Comparison of ENCODE assay signal across 12 cellular contexts in the genomic region with DNA sequence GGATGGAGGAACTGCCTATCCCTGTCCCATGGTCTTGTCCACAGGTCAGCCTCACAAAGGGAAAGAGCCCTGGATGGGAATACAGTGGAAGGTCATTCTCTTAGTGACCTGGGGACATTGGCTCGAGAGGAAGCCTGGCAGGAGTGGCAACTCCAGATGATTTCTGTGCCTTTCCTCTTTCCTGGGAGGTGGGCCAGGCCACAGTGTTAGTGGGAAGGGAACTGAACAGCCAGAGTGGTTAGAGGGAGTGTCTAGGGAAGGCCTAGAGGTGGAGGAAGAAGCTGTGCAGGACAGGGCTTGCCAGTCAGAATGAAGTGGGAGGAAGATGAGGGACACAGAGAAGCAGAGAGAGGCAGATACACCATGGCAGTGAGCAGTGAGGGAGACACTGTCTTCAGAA. TPM values are rescaled to one million over a fixed set of nuclear protein-coding genes. Genes with fewer than 3 reads are reported as not detected.
"Had no signal": no experiment of that assay in that cellular context is flagged by ENCODE, and none has a peak within 500 bp of the region (broad histone marks: within the 10 kb centered on the region; RNA-seq: fewer than 3 reads in every experiment).

No MANE protein-coding gene starts in this region.

RNA-seq across cellular contexts. Expression of gene PSG1, which starts 3.6 kb away (rescaled TPM):
- total RNA-seq: activated CD4-positive, alpha-beta T cell treated with anti-CD3 and anti-CD28 coated beads, Interleukin-2, amount 10 ng/mL, durations not matched to agents 24 days and 14 days; activated CD8-positive, alpha-beta T cell treated with anti-CD3 and anti-CD28 coated beads for 36 hours; activated naive CD8-positive, alpha-beta T cell treated with anti-CD3 and anti-CD28 coated beads, Interleukin-2, amount 10 ng/mL, durations not matched to agents 7 days and 5 days; esophagus mucosa; left lobe of liver; lung; osteocyte; prostate gland; right atrium auricular region; tibial nerve had no signal
- polyA plus RNA-seq: lung, small intestine had no signal

RNA-seq across cellular contexts. Expression of gene PSG6, which starts 41.8 kb away (rescaled TPM):
- total RNA-seq: activated CD4-positive, alpha-beta T cell treated with anti-CD3 and anti-CD28 coated beads, Interleukin-2, amount 10 ng/mL, durations not matched to agents 24 days and 14 days; activated CD8-positive, alpha-beta T cell treated with anti-CD3 and anti-CD28 coated beads for 36 hours; activated naive CD8-positive, alpha-beta T cell treated with anti-CD3 and anti-CD28 coated beads, Interleukin-2, amount 10 ng/mL, durations not matched to agents 7 days and 5 days; activated T-helper 17 cell treated with anti-CD3 and anti-CD28 coated beads, Interleukin-2, amount 50 U/mL, for 72 hours; esophagus mucosa; left lobe of liver; lung; osteocyte; prostate gland; right atrium auricular region; tibial nerve had no signal
- polyA plus RNA-seq: lung, small intestine had no signal
